13 cellular contexts compared by ENCODE assay signal in the genomic region with DNA sequence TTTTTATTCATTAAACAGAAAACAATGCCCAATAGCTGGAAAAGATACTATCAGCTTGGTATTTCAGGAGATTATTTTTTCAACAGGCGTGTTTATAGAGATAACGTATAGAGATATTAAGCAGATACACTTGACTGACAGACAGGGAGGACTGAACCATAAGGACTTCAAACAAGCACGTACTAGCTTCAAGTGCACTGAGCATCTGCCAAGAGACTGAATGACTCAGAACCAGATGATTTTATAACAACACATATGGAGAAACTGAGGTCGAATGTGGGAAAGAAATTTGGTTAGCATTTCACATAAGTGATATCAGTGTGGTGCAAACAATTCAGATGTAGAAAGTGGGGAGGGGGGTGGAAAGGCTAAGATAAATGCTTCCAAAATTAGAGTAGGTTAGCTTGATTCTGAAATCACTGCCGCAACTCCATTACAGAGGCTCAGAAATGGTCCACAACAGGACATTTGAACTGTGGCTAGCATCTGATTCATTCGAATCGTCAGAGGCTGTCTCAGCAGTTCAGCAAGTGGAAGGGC.
DNase-seq lines count a peak whose midpoint lies in the region; ATAC-seq and TF ChIP-seq lines count a peak whose summit lies in the region.
"Had no signal": no experiment of that assay in that cellular context is flagged by ENCODE, and none has a peak within 500 bp of the region (broad histone marks: within the 10 kb centered on the region; RNA-seq: fewer than 3 reads in every experiment).

No MANE protein-coding gene starts in this region.

- ATAC-seq in esophagus mucosa (peak; percentile 49), omental fat pad (ENCODE audit: low FRiP score) (peak; percentile 67)
- no peak for ATAC-seq in activated naive CD8-positive, alpha-beta T cell treated with anti-CD3 and anti-CD28 coated beads, Interleukin-2, amount 50 U/mL, for 24 hours
- ATAC-seq: right lobe of liver had no signal

- H3K27me3 Mint-ChIP-seq in activated CD4-positive, alpha-beta memory T cell treated with anti-CD3 and anti-CD28 coated beads for 36 hours = peaks cover 17% of the 10 kb centered on the region
- peaks cover 2% of the 10 kb centered on the region for H3K27me3 Mint-ChIP-seq in activated naive CD8-positive, alpha-beta T cell treated with anti-CD3 and anti-CD28 coated beads, Interleukin-2, amount 50 U/mL, for 24 hours

- H3K27ac Mint-ChIP-seq in activated CD4-positive, alpha-beta memory T cell treated with anti-CD3 and anti-CD28 coated beads for 36 hours = no peak overlapping the region
- H3K27ac Mint-ChIP-seq in activated naive CD8-positive, alpha-beta T cell treated with anti-CD3 and anti-CD28 coated beads, Interleukin-2, amount 50 U/mL, for 24 hours = no peak overlapping the region

- no peak for TF ChIP-seq CTCF in omental fat pad (IDR thresholded peaks at IDR 0.05)
- no peak for TF ChIP-seq CTCF in spleen (IDR thresholded peaks at IDR 0.05 in 8 of 11, conservative IDR thresholded peaks at IDR 0.05 in 3 of 11)

- no peaks in the 10 kb centered on the region for H3K36me3 Mint-ChIP-seq in activated CD4-positive, alpha-beta memory T cell treated with anti-CD3 and anti-CD28 coated beads for 36 hours
- no peaks in the 10 kb centered on the region for H3K36me3 Mint-ChIP-seq in activated naive CD8-positive, alpha-beta T cell treated with anti-CD3 and anti-CD28 coated beads, Interleukin-2, amount 50 U/mL, for 24 hours (ENCODE audit: low read depth)

- H3K4me3 ChIP-seq in spleen = no peak overlapping the region
- H3K4me3 ChIP-seq: right lobe of liver had no signal

- no peak for TF ChIP-seq POLR2A in spleen (IDR thresholded peaks at IDR 0.05)

- H3K9me3 ChIP-seq in spleen = no peaks in the 10 kb centered on the region
- H3K9me3 ChIP-seq: right lobe of liver had no signal

- no peaks in the 10 kb centered on the region for H3K4me1 Mint-ChIP-seq in activated CD4-positive, alpha-beta memory T cell treated with anti-CD3 and anti-CD28 coated beads for 36 hours (ENCODE audit: low read depth)
- no peaks in the 10 kb centered on the region for H3K4me1 Mint-ChIP-seq in activated naive CD8-positive, alpha-beta T cell treated with anti-CD3 and anti-CD28 coated beads, Interleukin-2, amount 50 U/mL, for 24 hours

- CTCF ChIA-PET in activated CD4-positive, alpha-beta memory T cell treated with anti-CD3 and anti-CD28 coated beads for 36 hours (lab: Charles Lee) = interaction anchor here (1.2 kb wide), 1 partner anchor 303 kb away, joined by 4 read pairs; no protein-coding TSS in a partner anchor

- H3K27me3 ChIP-seq in spleen (replicated peaks in 1 of 7) = peaks cover 0 to 4% (median 0%) of the 10 kb centered on the region in 7 donors
- H3K27me3 ChIP-seq: right lobe of liver had no signal

- no peak overlapping the region for H3K27ac ChIP-seq in spleen
- H3K27ac ChIP-seq: right lobe of liver had no signal

- no peaks in the 10 kb centered on the region for H3K36me3 ChIP-seq in spleen
- H3K36me3 ChIP-seq: right lobe of liver had no signal

- H3K9me3 Mint-ChIP-seq in activated CD4-positive, alpha-beta memory T cell treated with anti-CD3 and anti-CD28 coated beads for 36 hours = no peaks in the 10 kb centered on the region
- no peaks in the 10 kb centered on the region for H3K9me3 Mint-ChIP-seq in activated naive CD8-positive, alpha-beta T cell treated with anti-CD3 and anti-CD28 coated beads, Interleukin-2, amount 50 U/mL, for 24 hours

- POLR2A ChIA-PET in activated CD4-positive, alpha-beta memory T cell treated with anti-CD3 and anti-CD28 coated beads for 36 hours (lab: Charles Lee) = no interaction called here

- DNase-seq in GM03348 (ENCODE audit: low spot score) (peak; percentile 15), NCI-H524 (lab: John Stamatoyannopoulos, UW) (peak; percentile 38 to 84), omental fat pad (ENCODE audit: low spot score) (no peak), NCI-H2029 treated with DMSO at 0.1 percent for 48 hours (lab: John Stamatoyannopoulos, UW) (no peak), spleen (no peak)
- no peak for DNase-seq in activated CD4-positive, alpha-beta memory T cell treated with anti-CD3 and anti-CD28 coated beads for 36 hours
- no peak for DNase-seq in activated naive CD8-positive, alpha-beta T cell treated with anti-CD3 and anti-CD28 coated beads, Interleukin-2, amount 50 U/mL, for 24 hours
- DNase-seq: cerebellar nuclear complex, DND-41, midbrain, NCI-H1417 treated with DMSO at 0.1 percent for 48 hours, right lobe of liver had no signal

- intact Hi-C loops in activated CD4-positive, alpha-beta memory T cell treated with anti-CD3 and anti-CD28 coated beads for 36 hours (cut with micrococcal nuclease) = no loop called here
- intact Hi-C loops in spleen (cut with DNase I; ENCODE audit: low total_unique reads) = no loop called here

- no peaks in the 10 kb centered on the region for H3K4me1 ChIP-seq in spleen
- H3K4me1 ChIP-seq: right lobe of liver had no signal

- WGBS in spleen, 5 donors = 73 to 83% (median 80%) methylated on average over 7 of the region's 7 CpGs

- no peak overlapping the region for H3K4me3 Mint-ChIP-seq in activated CD4-positive, alpha-beta memory T cell treated with anti-CD3 and anti-CD28 coated beads for 36 hours
- H3K4me3 Mint-ChIP-seq in activated naive CD8-positive, alpha-beta T cell treated with anti-CD3 and anti-CD28 coated beads, Interleukin-2, amount 50 U/mL, for 24 hours = no peak overlapping the region

Comparison
In these comparisons a context has a peak if more than half of its experiments do, and no peak if none do; other contexts are left out.
1. DNase-seq: peak in GM03348 (single experiment) and NCI-H524 (2 of 2); none in omental fat pad (single experiment), activated CD4-positive, alpha-beta memory T cell treated with anti-CD3 and anti-CD28 coated beads for 36 hours (single experiment), NCI-H2029 treated with DMSO at 0.1 percent for 48 hours (single experiment), spleen (single experiment) and activated naive CD8-positive, alpha-beta T cell treated with anti-CD3 and anti-CD28 coated beads, Interleukin-2, amount 50 U/mL, for 24 hours (single experiment).